Comparison of ENCODE assay signal across 22 cellular contexts in the genomic region with DNA sequence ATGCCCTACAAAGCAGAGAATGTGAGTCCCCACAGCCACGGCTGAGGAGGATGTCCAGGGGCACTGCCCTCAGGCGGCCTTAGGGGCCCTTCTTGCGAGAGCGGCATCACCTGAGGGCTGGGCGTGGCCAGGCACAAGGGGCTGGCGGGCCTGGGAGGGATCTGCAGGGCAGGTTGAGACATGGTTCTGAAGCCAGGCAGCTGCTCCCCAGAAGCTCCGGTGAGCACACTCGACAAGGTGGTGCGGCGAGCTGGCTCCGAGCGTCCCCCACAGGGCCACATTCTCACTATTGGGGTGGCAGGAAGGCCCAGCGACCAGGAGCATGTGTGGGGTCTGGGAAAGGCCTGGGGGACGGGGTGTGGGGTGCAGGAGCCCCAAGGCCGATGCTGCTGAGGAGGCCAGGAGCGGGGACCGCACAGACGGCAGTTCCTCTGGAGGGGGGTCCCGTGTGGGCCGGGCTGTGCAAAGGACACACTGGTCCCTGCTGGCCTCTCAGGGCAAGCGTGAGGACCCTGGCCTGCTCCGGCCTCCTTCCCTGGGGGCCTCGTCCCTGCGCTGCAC. TPM values are rescaled to one million over a fixed set of nuclear protein-coding genes. Genes with fewer than 3 reads are reported as not detected.
DNase-seq lines count a peak whose midpoint lies in the region; ATAC-seq and TF ChIP-seq lines count a peak whose summit lies in the region.
"Had no signal": no experiment of that assay in that cellular context is flagged by ENCODE, and none has a peak within 500 bp of the region (broad histone marks: within the 10 kb centered on the region; RNA-seq: fewer than 3 reads in every experiment).

No MANE protein-coding gene starts in this region.

- no peak for TF ChIP-seq CTCF in mammary epithelial cell (conservative IDR thresholded peaks at IDR 0.05 in 1 of 2, IDR thresholded peaks at IDR 0.05 in 1 of 2; ENCODE audit: extremely low read depth in 1 of 2, insufficient read depth in 1 of 2, low read depth in 1 of 2, low read length in 2 of 2)
- TF ChIP-seq CTCF in MCF 10A (IDR thresholded peaks at IDR 0.05; ENCODE audit: unreplicated experiment), result no peak
- TF ChIP-seq CTCF in glutamatergic neuron (IDR thresholded peaks at IDR 0.05; ENCODE audit: partially characterized antibody, unreplicated experiment), result no peak
- no peak for TF ChIP-seq CTCF in prostate gland (IDR thresholded peaks at IDR 0.05)

- H3K27ac ChIP-seq in mammary epithelial cell (ENCODE audit: insufficient read depth, low read depth, low read length) (no peak overlapping the region), prostate gland (no peak overlapping the region)
- H3K27ac ChIP-seq: hepatocyte, pancreas, PC-9, VCaP had no signal

- BruUV-seq in mammary epithelial cell (replicated peaks; lab: Mats Ljungman, UMichigan) (no TSS peak), MCF 10A (replicated peaks; lab: Mats Ljungman, UMichigan) (no TSS peak)

- H3K27me3 Mint-ChIP-seq in MCF 10A (ENCODE audit: insufficient read depth, unreplicated experiment), result peaks cover 13% of the 10 kb centered on the region
- peaks cover 2% of the 10 kb centered on the region for H3K27me3 Mint-ChIP-seq in glutamatergic neuron (ENCODE audit: unreplicated experiment)
- H3K27me3 Mint-ChIP-seq: activated CD4-positive, alpha-beta T cell treated with anti-CD3 and anti-CD28 coated beads, Interleukin-2, amount 10 ng/mL, durations not matched to agents 24 days and 14 days; activated CD8-positive, alpha-beta memory T cell treated with anti-CD3 and anti-CD28 coated beads, Interleukin-2, amount 10 ng/mL, durations not matched to agents 7 days and 5 days; naive thymus-derived CD4-positive, alpha-beta T cell had no signal

- H3K9me3 ChIP-seq in mammary epithelial cell (replicated peaks; ENCODE audit: insufficient read depth, low read length), result no peaks in the 10 kb centered on the region
- H3K9me3 ChIP-seq in prostate gland, result no peaks in the 10 kb centered on the region
- H3K9me3 ChIP-seq: pancreas had no signal

- H3K27ac Mint-ChIP-seq in MCF 10A (ENCODE audit: low read depth, unreplicated experiment) (no peak overlapping the region), glutamatergic neuron (ENCODE audit: unreplicated experiment) (no peak overlapping the region)
- H3K27ac Mint-ChIP-seq: activated CD4-positive, alpha-beta T cell treated with anti-CD3 and anti-CD28 coated beads, Interleukin-2, amount 10 ng/mL, durations not matched to agents 24 days and 14 days; activated CD8-positive, alpha-beta memory T cell treated with anti-CD3 and anti-CD28 coated beads, Interleukin-2, amount 10 ng/mL, durations not matched to agents 7 days and 5 days; naive thymus-derived CD4-positive, alpha-beta T cell had no signal

- WGBS in mammary epithelial cell (ENCODE audit: low coverage, missing lambda C conversion rate), result 39% methylated on average over 10 of the region's 24 CpGs
- whole genome bisulfite sequencing in prostate gland, result 59% methylated on average over 24 of the region's 24 CpGs

- in situ Hi-C loops in mammary epithelial cell (cut with MboI; ENCODE audit: low sequenced_read_pairs in 2 of 2), result no loop called here

- intact Hi-C loops in mammary epithelial cell (cut with micrococcal nuclease) (no loop called here), MCF 10A (cut with micrococcal nuclease) (no loop called here), prostate gland (cut with DNase I) (no loop called here)

- H3K36me3 Mint-ChIP-seq in MCF 10A (ENCODE audit: insufficient read depth, unreplicated experiment) (no peaks in the 10 kb centered on the region), glutamatergic neuron (ENCODE audit: unreplicated experiment) (no peaks in the 10 kb centered on the region)
- H3K36me3 Mint-ChIP-seq: activated CD8-positive, alpha-beta memory T cell treated with anti-CD3 and anti-CD28 coated beads, Interleukin-2, amount 10 ng/mL, durations not matched to agents 7 days and 5 days; naive thymus-derived CD4-positive, alpha-beta T cell had no signal

- dilution Hi-C loops in mammary epithelial cell (cut with HindIII; ENCODE audit: low sequenced_read_pairs), result loop anchor here (10.0 kb wide), 1 partner anchor 149 kb away; a partner anchor contains a TSS

- H3K4me3 Mint-ChIP-seq in MCF 10A (ENCODE audit: unreplicated experiment) (no peak overlapping the region), glutamatergic neuron (ENCODE audit: unreplicated experiment) (no peak overlapping the region)
- H3K4me3 Mint-ChIP-seq: activated CD4-positive, alpha-beta T cell treated with anti-CD3 and anti-CD28 coated beads, Interleukin-2, amount 10 ng/mL, durations not matched to agents 24 days and 14 days; activated CD8-positive, alpha-beta memory T cell treated with anti-CD3 and anti-CD28 coated beads, Interleukin-2, amount 10 ng/mL, durations not matched to agents 7 days and 5 days; naive thymus-derived CD4-positive, alpha-beta T cell had no signal

- no peak for TF ChIP-seq POLR2A in prostate gland (IDR thresholded peaks at IDR 0.05)

- H3K27me3 ChIP-seq in mammary epithelial cell (ENCODE audit: insufficient read depth, low read length), result no peaks in the 10 kb centered on the region
- no peaks in the 10 kb centered on the region for H3K27me3 ChIP-seq in prostate gland (replicated peaks; ENCODE audit: insufficient read depth)
- H3K27me3 ChIP-seq: hepatocyte, pancreas had no signal

- H3K9ac ChIP-seq in mammary epithelial cell (ENCODE audit: insufficient read depth, low read length), result no peak overlapping the region

- H3K36me3 ChIP-seq in mammary epithelial cell (ENCODE audit: insufficient read depth, low read length) (no peaks in the 10 kb centered on the region), prostate gland (no peaks in the 10 kb centered on the region)
- H3K36me3 ChIP-seq: pancreas had no signal

- H3K4me1 Mint-ChIP-seq in MCF 10A (ENCODE audit: insufficient read depth, unreplicated experiment) (no peaks in the 10 kb centered on the region), glutamatergic neuron (ENCODE audit: low read depth, unreplicated experiment) (peaks cover under 1% of the 10 kb centered on the region)
- H3K4me1 Mint-ChIP-seq: activated CD4-positive, alpha-beta T cell treated with anti-CD3 and anti-CD28 coated beads, Interleukin-2, amount 10 ng/mL, durations not matched to agents 24 days and 14 days; activated CD8-positive, alpha-beta memory T cell treated with anti-CD3 and anti-CD28 coated beads, Interleukin-2, amount 10 ng/mL, durations not matched to agents 7 days and 5 days; naive thymus-derived CD4-positive, alpha-beta T cell had no signal

- POLR2A ChIA-PET in MCF 10A (lab: Yijun Ruan, JAX), result no interaction called here

- H3K79me2 ChIP-seq in mammary epithelial cell (ENCODE audit: insufficient read depth, low read length), result no peaks in the 10 kb centered on the region
- H3K79me2 ChIP-seq: hepatocyte had no signal

- H3K4me1 ChIP-seq in mammary epithelial cell (ENCODE audit: insufficient read depth, low read length) (peaks cover 7% of the 10 kb centered on the region), prostate gland (replicated peaks) (no peaks in the 10 kb centered on the region)
- H3K4me1 ChIP-seq: pancreas had no signal

- no peaks in the 10 kb centered on the region for H4K20me1 ChIP-seq in mammary epithelial cell (ENCODE audit: insufficient read depth, low read length)

- ATAC-seq in HG02642 (IDR thresholded peaks at IDR 0.05; ENCODE audit: poor library complexity, unreplicated experiment), result no peak
- ATAC-seq: activated CD8-positive, alpha-beta memory T cell treated with anti-CD3 and anti-CD28 coated beads, Interleukin-2, amount 10 ng/mL, durations not matched to agents 7 days and 5 days; naive thymus-derived CD4-positive, alpha-beta T cell; pancreas had no signal

- peak overlapping the region; percentile 10 for H3K4me2 ChIP-seq in mammary epithelial cell (ENCODE audit: insufficient read depth, low read depth, low read length)
- H3K4me2 ChIP-seq: hepatocyte, PC-9 had no signal

- CTCF ChIA-PET in mammary epithelial cell (lab: Charles Lee; ENCODE audit: low non-redundant PET) (no interaction called here), MCF 10A (lab: Yijun Ruan, JAX) (interaction anchor here (0.9 kb wide), 1 partner anchor 37 kb away, joined by 3 read pairs; no protein-coding TSS in a partner anchor)

- no peak overlapping the region for H3K4me3 ChIP-seq in mammary epithelial cell (replicated peaks in 1 of 3; ENCODE audit: insufficient read depth in 1 of 3, low read depth in 2 of 3, low read length in 3 of 3)
- H3K4me3 ChIP-seq in prostate gland, result no peak overlapping the region
- H3K4me3 ChIP-seq: hepatocyte, pancreas, PC-9 had no signal

- peak; percentile 16 for DNase-seq in mammary epithelial cell
- DNase-seq in MCF 10A (ENCODE audit: unreplicated experiment), result no peak
- peak; percentile 75 for DNase-seq in NCI-H510A treated with DMSO at 0.1 percent for 48 hours (lab: John Stamatoyannopoulos, UW)
- peak; percentile 19 for DNase-seq in glutamatergic neuron
- peak; percentile 51 for DNase-seq in prostate gland (ENCODE audit: low spot score)
- DNase-seq in T1000 (lab: John Stamatoyannopoulos, UW), result no peak
- no peak for DNase-seq in stimulated activated CD4-positive, alpha-beta T cell treated with anti-CD3 and anti-CD28 coated beads, Interleukin-2, amount 100 ng/mL, for 48 hours
- DNase-seq: activated CD4-positive, alpha-beta T cell treated with anti-CD3 and anti-CD28 coated beads, Interleukin-2, amount 10 ng/mL, durations not matched to agents 24 days and 14 days; activated CD8-positive, alpha-beta memory T cell treated with anti-CD3 and anti-CD28 coated beads, Interleukin-2, amount 10 ng/mL, durations not matched to agents 7 days and 5 days; activated naive CD4-positive, alpha-beta T cell treated with anti-CD3 and anti-CD28 coated beads, Interleukin-2, amount 50 U/mL, for 16 hours; central memory CD4-positive, alpha-beta T cell; foreskin fibroblast; Kasumi-1; mesendoderm; NCI-H1048; NCI-H2081 treated with DMSO at 0.1 percent for 48 hours; PC-9 had no signal

- H2AFZ ChIP-seq in mammary epithelial cell (ENCODE audit: low read depth, low read length), result no peak overlapping the region
- H2AFZ ChIP-seq: hepatocyte, PC-9 had no signal

- no peaks in the 10 kb centered on the region for H3K9me3 Mint-ChIP-seq in MCF 10A (ENCODE audit: unreplicated experiment)
- H3K9me3 Mint-ChIP-seq in glutamatergic neuron (ENCODE audit: unreplicated experiment), result peaks cover 3% of the 10 kb centered on the region
- H3K9me3 Mint-ChIP-seq: activated CD4-positive, alpha-beta T cell treated with anti-CD3 and anti-CD28 coated beads, Interleukin-2, amount 10 ng/mL, durations not matched to agents 24 days and 14 days; naive thymus-derived CD4-positive, alpha-beta T cell had no signal

RNA-seq across cellular contexts. Expression of a gene that starts 47.2 kb away (rescaled TPM):
- 10 to 100 TPM in 1 of 2 donors, 1 to 10 TPM in 1; 9.8 to 12.8 TPM for total RNA-seq in mammary epithelial cell
- polyA plus RNA-seq in mammary epithelial cell, result 4.0 TPM
- polyA minus RNA-seq in mammary epithelial cell, result 9.5 TPM
- total RNA-seq in MCF 10A (2022), result 19.4 and 28.0 TPM in 2 replicates
- 10.8 TPM for total RNA-seq in glutamatergic neuron (ENCODE audit: unreplicated experiment)
- total RNA-seq in prostate gland, result 10 to 100 TPM; 18.6 to 21.0 TPM

RNA-seq across cellular contexts. Expression of a gene that starts 47.4 kb away (rescaled TPM):
- total RNA-seq in mammary epithelial cell, result 100 to 1,000 TPM in 1 of 2 donors, 10 to 100 TPM in 1; 45.5 to 162 TPM
- 131 TPM for polyA plus RNA-seq in mammary epithelial cell
- polyA minus RNA-seq in mammary epithelial cell, result 246 TPM
- 172 and 224 TPM in 2 replicates for total RNA-seq in MCF 10A (2022)
- total RNA-seq in glutamatergic neuron (ENCODE audit: unreplicated experiment), result 93.0 TPM
- total RNA-seq in prostate gland, result 10 to 100 TPM; 86.1 to 97.0 TPM

Comparison
In these comparisons a context has a peak if more than half of its experiments do, and no peak if none do; other contexts are left out.
1. DNase-seq: peak in mammary epithelial cell (single experiment), NCI-H510A treated with DMSO at 0.1 percent for 48 hours (single experiment), glutamatergic neuron (single experiment) and prostate gland (single experiment); none in MCF 10A (single experiment), T1000 (single experiment) and stimulated activated CD4-positive, alpha-beta T cell treated with anti-CD3 and anti-CD28 coated beads, Interleukin-2, amount 100 ng/mL, for 48 hours (0 of 2).